ENCODE assay signal across 8 cellular contexts in genomic region chr2:111315188-111315917, GRCh38.
DNase-seq lines count a peak whose midpoint lies in the region; ATAC-seq and TF ChIP-seq lines count a peak whose summit lies in the region.
"Not testable (repeated sequence)": the region's sequence is repeated elsewhere in the genome, so short reads cannot be mapped to it uniquely, and the experiment has no call there.

No MANE protein-coding gene starts in this region.

- peak overlapping the region; percentile 94 for H3K27ac Mint-ChIP-seq in activated T-cell treated with anti-CD3 and anti-CD28 coated beads, Interleukin-2, amount 50 U/mL, for 24 hours
- H3K27ac Mint-ChIP-seq in activated naive CD8-positive, alpha-beta T cell treated with anti-CD3 and anti-CD28 coated beads, Interleukin-2, amount 10 ng/mL, durations not matched to agents 7 days and 5 days; central memory CD8-positive, alpha-beta T cell (ENCODE audit: low read depth); stimulated activated memory B cell treated with anti-CD40 and anti-IgM and Interleukin-4, amounts not matched to agents 10 μg/mL and 1 μg/mL and 100 μg/mL, for 72 hours: not testable (repeated sequence)

- peak; percentile 41 for ATAC-seq in activated naive CD8-positive, alpha-beta T cell treated with anti-CD3 and anti-CD28 coated beads, Interleukin-2, amount 10 ng/mL, durations not matched to agents 7 days and 5 days (ENCODE audit: low read depth)
- peak; percentile 40 for ATAC-seq in central memory CD8-positive, alpha-beta T cell (replicated peaks; ENCODE audit: extremely low read depth, poor library complexity, severe bottlenecking)
- peak; percentile 42 for ATAC-seq in stimulated activated memory B cell treated with anti-CD40 and anti-IgM and Interleukin-4, amounts not matched to agents 10 μg/mL and 1 μg/mL and 100 μg/mL, for 72 hours

- H2AFZ ChIP-seq in SK-N-SH (ENCODE audit: low read depth) = not testable (repeated sequence)

- H3F3A ChIP-seq in SK-N-SH (replicated peaks; ENCODE audit: insufficient read depth) = not testable (repeated sequence)

- CTCF ChIA-PET in HEK293T (lab: Yijun Ruan, JAX); SK-N-SH (lab: Yijun Ruan, JAX): not testable (repeated sequence)

- not testable (repeated sequence) for H3K36me3 Mint-ChIP-seq in activated T-cell treated with anti-CD3 and anti-CD28 coated beads, Interleukin-2, amount 50 U/mL, for 24 hours (ENCODE audit: low read depth); activated naive CD8-positive, alpha-beta T cell treated with anti-CD3 and anti-CD28 coated beads, Interleukin-2, amount 10 ng/mL, durations not matched to agents 7 days and 5 days; central memory CD8-positive, alpha-beta T cell (ENCODE audit: insufficient read depth); stimulated activated memory B cell treated with anti-CD40 and anti-IgM and Interleukin-4, amounts not matched to agents 10 μg/mL and 1 μg/mL and 100 μg/mL, for 72 hours

- TF ChIP-seq EP300 in SK-N-SH (IDR thresholded peaks at IDR 0.05; ENCODE audit: borderline replicate concordance in 1 of 2, low read depth in 1 of 2, low read length in 1 of 2) = not testable (repeated sequence)

- DNase-seq in BE2C (peak; percentile 19), HEK293T (ENCODE audit: extremely low spot score) (peak; percentile 3), SK-N-SH (peak; percentile 28), left kidney (ENCODE audit: low read depth, low spot score) (peak; percentile 45)
- not testable (repeated sequence) for DNase-seq in activated T-cell treated with anti-CD3 and anti-CD28 coated beads, Interleukin-2, amount 50 U/mL, for 24 hours; activated naive CD8-positive, alpha-beta T cell treated with anti-CD3 and anti-CD28 coated beads, Interleukin-2, amount 10 ng/mL, durations not matched to agents 7 days and 5 days; central memory CD8-positive, alpha-beta T cell (ENCODE audit: low spot score in 2 of 2)

- H3K4me3 ChIP-seq in BE2C (ENCODE audit: low read depth, low read length); SK-N-SH (ENCODE audit: low read depth in 2 of 2, low read length in 1 of 2): not testable (repeated sequence)

- not testable (repeated sequence) for H3K36me3 ChIP-seq in BE2C; SK-N-SH (replicated peaks in 1 of 2; ENCODE audit: control insufficient read depth in 1 of 2, insufficient read depth in 2 of 2, low read length in 1 of 2)

- TF ChIP-seq RAD21 in SK-N-SH (IDR thresholded peaks at IDR 0.05; ENCODE audit: low read length) = not testable (repeated sequence)

- not testable (repeated sequence) for H3K9me2 ChIP-seq in SK-N-SH

- not testable (repeated sequence) for TF ChIP-seq CTCF in BE2C (IDR thresholded peaks at IDR 0.05; ENCODE audit: low read depth, low read length); SK-N-SH (IDR thresholded peaks at IDR 0.05)

- H3K9me3 Mint-ChIP-seq in activated T-cell treated with anti-CD3 and anti-CD28 coated beads, Interleukin-2, amount 50 U/mL, for 24 hours; activated naive CD8-positive, alpha-beta T cell treated with anti-CD3 and anti-CD28 coated beads, Interleukin-2, amount 10 ng/mL, durations not matched to agents 7 days and 5 days; central memory CD8-positive, alpha-beta T cell; stimulated activated memory B cell treated with anti-CD40 and anti-IgM and Interleukin-4, amounts not matched to agents 10 μg/mL and 1 μg/mL and 100 μg/mL, for 72 hours: not testable (repeated sequence)

- not testable (repeated sequence) for H3K4me2 ChIP-seq in SK-N-SH

- not testable (repeated sequence) for H3K4me3 Mint-ChIP-seq in activated T-cell treated with anti-CD3 and anti-CD28 coated beads, Interleukin-2, amount 50 U/mL, for 24 hours; activated naive CD8-positive, alpha-beta T cell treated with anti-CD3 and anti-CD28 coated beads, Interleukin-2, amount 10 ng/mL, durations not matched to agents 7 days and 5 days; central memory CD8-positive, alpha-beta T cell; stimulated activated memory B cell treated with anti-CD40 and anti-IgM and Interleukin-4, amounts not matched to agents 10 μg/mL and 1 μg/mL and 100 μg/mL, for 72 hours

- POLR2A ChIA-PET in HEK293T (lab: Yijun Ruan, JAX); SK-N-SH (lab: Yijun Ruan, JAX); activated naive CD8-positive, alpha-beta T cell treated with anti-CD3 and anti-CD28 coated beads, Interleukin-2, amount 10 ng/mL, durations not matched to agents 7 days and 5 days (lab: Charles Lee): not testable (repeated sequence)

- not testable (repeated sequence) for H3K9me3 ChIP-seq in BE2C, SK-N-SH

- not testable (repeated sequence) for H3K9ac ChIP-seq in SK-N-SH

- not testable (repeated sequence) for H3K27ac ChIP-seq in SK-N-SH (ENCODE audit: low read depth in 2 of 2, low read length in 1 of 2)

- H3K79me2 ChIP-seq in SK-N-SH (ENCODE audit: insufficient read depth) = not testable (repeated sequence)

- not testable (repeated sequence) for H3K27me3 Mint-ChIP-seq in activated T-cell treated with anti-CD3 and anti-CD28 coated beads, Interleukin-2, amount 50 U/mL, for 24 hours; activated naive CD8-positive, alpha-beta T cell treated with anti-CD3 and anti-CD28 coated beads, Interleukin-2, amount 10 ng/mL, durations not matched to agents 7 days and 5 days; central memory CD8-positive, alpha-beta T cell; stimulated activated memory B cell treated with anti-CD40 and anti-IgM and Interleukin-4, amounts not matched to agents 10 μg/mL and 1 μg/mL and 100 μg/mL, for 72 hours

- H3K4me1 Mint-ChIP-seq in activated T-cell treated with anti-CD3 and anti-CD28 coated beads, Interleukin-2, amount 50 U/mL, for 24 hours (ENCODE audit: low read depth) = peaks cover 20% of the 10 kb centered on the region
- H3K4me1 Mint-ChIP-seq in activated naive CD8-positive, alpha-beta T cell treated with anti-CD3 and anti-CD28 coated beads, Interleukin-2, amount 10 ng/mL, durations not matched to agents 7 days and 5 days; central memory CD8-positive, alpha-beta T cell; stimulated activated memory B cell treated with anti-CD40 and anti-IgM and Interleukin-4, amounts not matched to agents 10 μg/mL and 1 μg/mL and 100 μg/mL, for 72 hours: not testable (repeated sequence)

- not testable (repeated sequence) for H3K4me1 ChIP-seq in BE2C; SK-N-SH (ENCODE audit: control insufficient read depth in 1 of 2, insufficient read depth in 2 of 2, low read depth in 1 of 2, low read length in 1 of 2)

- WGBS in SK-N-SH (ENCODE audit: low lambda C conversion rate) = 70% methylated on average over 8 of the region's 13 CpGs

- not testable (repeated sequence) for H3K27me3 ChIP-seq in BE2C; SK-N-SH (ENCODE audit: insufficient read depth)

- not testable (repeated sequence) for H4K20me1 ChIP-seq in SK-N-SH (ENCODE audit: insufficient read depth)
